3 cellular contexts compared by ENCODE assay signal in the genomic region with DNA sequence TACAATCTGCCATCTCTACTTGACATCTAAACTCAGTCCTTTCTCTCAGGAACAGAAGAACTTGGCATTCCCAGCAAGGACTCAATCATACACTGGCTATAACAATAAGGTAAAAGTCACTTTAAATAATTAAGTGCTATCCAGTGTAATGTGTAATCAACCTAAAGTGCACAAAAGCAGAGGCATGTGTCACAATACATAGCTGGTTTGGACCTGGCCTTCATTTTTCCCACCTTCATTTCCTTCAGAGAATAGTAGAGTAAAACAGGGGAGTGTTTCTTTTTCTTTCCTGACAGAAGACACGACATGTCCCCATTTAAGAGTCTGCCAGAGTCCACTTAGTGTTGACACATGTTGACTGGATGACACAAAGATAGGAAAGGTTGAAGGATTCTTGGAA.
"Had no signal": no experiment of that assay in that cellular context is flagged by ENCODE, and none has a peak within 500 bp of the region (broad histone marks: within the 10 kb centered on the region; RNA-seq: fewer than 3 reads in every experiment).

No MANE protein-coding gene starts in this region.

- H3K27ac ChIP-seq: HL-60 had no signal

- DNase-seq: IMR-90 had no signal

- H3K4me3 ChIP-seq: K562 had no signal
